ENCODE assay signal across 18 cellular contexts in genomic region chr1:36419569-36419968, GRCh38.
"Had no signal": no experiment of that assay in that cellular context is flagged by ENCODE, and none has a peak within 500 bp of the region (broad histone marks: within the 10 kb centered on the region; RNA-seq: fewer than 3 reads in every experiment).

No MANE protein-coding gene starts in this region.

- H3K9me3 ChIP-seq: ascending aorta, breast epithelium, right lobe of liver, SK-N-SH, stomach had no signal

- H3K27me3 ChIP-seq: ascending aorta, breast epithelium, right lobe of liver, stomach had no signal

- H3K36me3 ChIP-seq: right lobe of liver, WERI-Rb-1 had no signal

- H3K4me3 ChIP-seq: ascending aorta, breast epithelium, lung, right lobe of liver, stomach had no signal

- ATAC-seq: activated CD8-positive, alpha-beta T cell treated with anti-CD3 and anti-CD28 coated beads for 36 hours; activated T-cell treated with anti-CD3 and anti-CD28 coated beads, Interleukin-2, amount 50 U/mL, for 4 hours; right lobe of liver had no signal

- H3K9ac ChIP-seq: SK-N-SH had no signal

- H3K27ac ChIP-seq: ascending aorta, right lobe of liver, WERI-Rb-1 had no signal

- H3K4me1 ChIP-seq: ascending aorta had no signal

- DNase-seq: activated CD4-positive, alpha-beta T cell treated with anti-CD3 and anti-CD28 coated beads for 4 hours; activated CD8-positive, alpha-beta T cell treated with anti-CD3 and anti-CD28 coated beads for 36 hours; activated naive CD4-positive, alpha-beta T cell; activated T-cell treated with anti-CD3 and anti-CD28 coated beads, Interleukin-2, amount 50 U/mL, for 4 hours; cerebellar nuclear complex; effector memory CD4-positive, alpha-beta T cell; kidney glomerular epithelial cell; nephron progenitor cell; right lobe of liver; SK-N-SH; stimulated activated CD4-positive, alpha-beta T cell treated with anti-CD3 and anti-CD28 coated beads, Interleukin-12 subunit alpha, Interleukin-12 subunit beta, amount 100 ng/mL, for 4 hours; stimulated activated CD4-positive, alpha-beta T cell treated with anti-CD3 and anti-CD28 coated beads, Interleukin-2, amount 100 ng/mL, for 24 hours; stomach; T-cell; WERI-Rb-1 had no signal
